Comparison of ENCODE assay signal across 17 cellular contexts in genomic region chr5:79111960-79112702, GRCh38. TPM values are rescaled to one million over a fixed set of nuclear protein-coding genes. Genes with fewer than 3 reads are reported as not detected.
A peak's percentile ranks its signal among the peaks of the same experiment; 100 is the strongest.
DNase-seq lines count a peak whose midpoint lies in the region; ATAC-seq, FAIRE-seq and TF ChIP-seq lines count a peak whose summit lies in the region.
"Had no signal": no experiment of that assay in that cellular context is flagged by ENCODE, and none has a peak within 500 bp of the region (broad histone marks: within the 10 kb centered on the region; RNA-seq: fewer than 3 reads in every experiment).

No MANE protein-coding gene starts in this region.

- POLR2A ChIA-PET in K562 (lab: Yijun Ruan, JAX), result interaction anchor here (0.7 kb wide), 2 partner anchors 15 to 99 kb away, joined by 3 read pairs; no protein-coding TSS in a partner anchor
- POLR2A ChIA-PET in OCI-LY7 (lab: Charles Lee), result no interaction called here

- H3K27ac ChIP-seq in K562 (ENCODE audit: extremely low read depth, low read depth, low read length) (no peak overlapping the region), parathyroid adenoma (no peak overlapping the region), OCI-LY7 (ENCODE audit: low read depth, low read length, poor library complexity, severe bottlenecking) (no peak overlapping the region)

- H3K79me2 ChIP-seq in K562 (ENCODE audit: control insufficient read depth, insufficient read depth, low read length) (no peaks in the 10 kb centered on the region), parathyroid adenoma (no peaks in the 10 kb centered on the region), OCI-LY7 (ENCODE audit: insufficient read depth, low read depth, low read length) (no peaks in the 10 kb centered on the region)

- H3K27me3 Mint-ChIP-seq in HFFc6 (ENCODE audit: insufficient read depth), result peaks cover 27% of the 10 kb centered on the region

- H2AFZ ChIP-seq in K562 (ENCODE audit: low read depth, low read length), result no peak overlapping the region
- peak overlapping the region; percentile 50 for H2AFZ ChIP-seq in parathyroid adenoma
- no peak overlapping the region for H2AFZ ChIP-seq in OCI-LY7 (ENCODE audit: low read length)

- TF ChIP-seq EP300 in K562 (IDR thresholded peaks at IDR 0.05; ENCODE audit: low read length), result no peak

- no peaks in the 10 kb centered on the region for H3K9me3 Mint-ChIP-seq in HFFc6
- H3K9me3 Mint-ChIP-seq: activated naive CD8-positive, alpha-beta T cell treated with anti-CD3 and anti-CD28 coated beads, Interleukin-2, amount 10 ng/mL, durations not matched to agents 7 days and 5 days; T-cell had no signal

- no peak for TF ChIP-seq POLR2A in K562 (conservative IDR thresholded peaks at IDR 0.05)

- peak; percentile 59; the same call in 1 of the 3 replicates for ATAC-seq in K562
- no peak for ATAC-seq in HG02588 (IDR thresholded peaks at IDR 0.05; ENCODE audit: unreplicated experiment)
- ATAC-seq: activated CD4-positive, CD25-positive, alpha-beta regulatory T cell treated with anti-CD3 and anti-CD28 coated beads, Interleukin-2, amount 50 U/mL, for 24 hours; T-cell had no signal

- TF ChIP-seq CTCF in K562 (IDR thresholded peaks at IDR 0.05 in 2 of 3, conservative IDR thresholded peaks at IDR 0.05 in 1 of 3; ENCODE audit: insufficient read depth in 2 of 3, low read depth in 1 of 3, low read length in 3 of 3) (no peak), parathyroid adenoma (IDR thresholded peaks at IDR 0.05) (no peak), HFFc6 (IDR thresholded peaks at IDR 0.05) (no peak), OCI-LY7 (conservative IDR thresholded peaks at IDR 0.05; ENCODE audit: low read length) (no peak)

- H3K4me3 Mint-ChIP-seq in HFFc6, result no peak overlapping the region
- H3K4me3 Mint-ChIP-seq: activated naive CD8-positive, alpha-beta T cell treated with anti-CD3 and anti-CD28 coated beads, Interleukin-2, amount 10 ng/mL, durations not matched to agents 7 days and 5 days; T-cell had no signal

- in situ Hi-C loops in K562 (cut with MboI), result no loop called here

- intact Hi-C loops in K562 (cut with micrococcal nuclease) (no loop called here), OCI-LY7 (cut with micrococcal nuclease; ENCODE audit: unreplicated experiment) (no loop called here)

- CTCF ChIA-PET in K562 (lab: Yijun Ruan, JAX; ENCODE audit: low intra/inter-chr PET ratio) (no interaction called here), OCI-LY7 (lab: Charles Lee; ENCODE audit: unreplicated experiment) (no interaction called here)

- no peaks in the 10 kb centered on the region for H4K20me1 ChIP-seq in K562 (replicated peaks; ENCODE audit: control insufficient read depth, insufficient read depth, low read length)
- H4K20me1 ChIP-seq in OCI-LY7 (ENCODE audit: insufficient read depth, low read length), result no peaks in the 10 kb centered on the region

- no peaks in the 10 kb centered on the region for H3K9me3 ChIP-seq in K562 (replicated peaks; ENCODE audit: control insufficient read depth, insufficient read depth, low read depth, low read length)
- no peaks in the 10 kb centered on the region for H3K9me3 ChIP-seq in iPS-18c (ENCODE audit: control insufficient read depth, insufficient read depth, low read length)
- H3K9me3 ChIP-seq in parathyroid adenoma (ENCODE audit: control insufficient read depth, low read length), result no peaks in the 10 kb centered on the region
- no peaks in the 10 kb centered on the region for H3K9me3 ChIP-seq in OCI-LY7 (ENCODE audit: low read length)

- BruUV-seq in K562 (replicated peaks; lab: Mats Ljungman, UMichigan) (no TSS peak), OCI-LY7 (replicated peaks; lab: Mats Ljungman, UMichigan) (no TSS peak)

- no peaks in the 10 kb centered on the region for H3K36me3 ChIP-seq in K562 (ENCODE audit: control insufficient read depth, insufficient read depth, low read length)
- no peaks in the 10 kb centered on the region for H3K36me3 ChIP-seq in parathyroid adenoma (ENCODE audit: control insufficient read depth, insufficient read depth, low read length)
- H3K36me3 ChIP-seq in OCI-LY7 (ENCODE audit: insufficient read depth, low read length), result no peaks in the 10 kb centered on the region

- peaks cover 9% of the 10 kb centered on the region for H3K4me1 Mint-ChIP-seq in HFFc6 (ENCODE audit: low read depth)

- H3K27me3 ChIP-seq in K562 (ENCODE audit: control insufficient read depth in 2 of 2, insufficient read depth in 2 of 2, low read length in 2 of 2) (peaks cover 22 to 35% of the 10 kb centered on the region in 2 experiments), parathyroid adenoma (ENCODE audit: control insufficient read depth, insufficient read depth, low read length) (peaks cover 3% of the 10 kb centered on the region)

- H3K9me1 ChIP-seq in K562 (ENCODE audit: control insufficient read depth, insufficient read depth, low read length), result no peaks in the 10 kb centered on the region

- H3K4me3 ChIP-seq in K562 (no peak overlapping the region), iPS-18c (ENCODE audit: insufficient read depth, low read depth, low read length) (peak overlapping the region; percentile 47), parathyroid adenoma (ENCODE audit: low read depth, low read length) (no peak overlapping the region), OCI-LY7 (ENCODE audit: low read depth, low read length, poor library complexity, severe bottlenecking) (no peak overlapping the region)

- no peak for FAIRE-seq in K562 (lab: Jason Lieb, UNC)
- FAIRE-seq: keratinocyte had no signal

- H3K4me1 ChIP-seq in K562 (replicated peaks in 1 of 2; ENCODE audit: control insufficient read depth in 2 of 2, insufficient read depth in 2 of 2, low read length in 2 of 2) (peaks cover 0 to 11% of the 10 kb centered on the region in 2 experiments; a peak in 3 of 5 replicates), parathyroid adenoma (no peaks in the 10 kb centered on the region), OCI-LY7 (ENCODE audit: insufficient read depth, low read length, poor library complexity, severe bottlenecking) (no peaks in the 10 kb centered on the region)

- no peak overlapping the region; a peak in 1 of 4 replicates for H3K9ac ChIP-seq in K562 (ENCODE audit: insufficient read depth in 1 of 2, low read depth in 2 of 2, low read length in 2 of 2)
- H3K9ac ChIP-seq in parathyroid adenoma, result no peak overlapping the region

- no peaks in the 10 kb centered on the region for H3K9me2 ChIP-seq in OCI-LY7 (ENCODE audit: insufficient read depth, low read length)

- H3K4me2 ChIP-seq in K562 (ENCODE audit: insufficient read depth, low read length), result no peak overlapping the region
- H3K4me2 ChIP-seq in parathyroid adenoma (ENCODE audit: low read length), result no peak overlapping the region
- no peak overlapping the region for H3K4me2 ChIP-seq in OCI-LY7 (ENCODE audit: low read length)

- H3K27ac Mint-ChIP-seq in HFFc6, result no peak overlapping the region
- H3K27ac Mint-ChIP-seq: activated naive CD8-positive, alpha-beta T cell treated with anti-CD3 and anti-CD28 coated beads, Interleukin-2, amount 10 ng/mL, durations not matched to agents 7 days and 5 days; T-cell had no signal

- WGBS in K562 (ENCODE audit: insufficient coverage, low coverage, missing lambda C conversion rate), result 2% methylated on average over 37 of the region's 39 CpGs

- no peaks in the 10 kb centered on the region for H3K36me3 Mint-ChIP-seq in HFFc6 (ENCODE audit: low read depth)
- H3K36me3 Mint-ChIP-seq: activated naive CD8-positive, alpha-beta T cell treated with anti-CD3 and anti-CD28 coated beads, Interleukin-2, amount 10 ng/mL, durations not matched to agents 7 days and 5 days; T-cell had no signal

- no peak for TF ChIP-seq RAD21 in K562 (CRISPR knock-in tag; conservative IDR thresholded peaks at IDR 0.05 in 1 of 2, IDR thresholded peaks at IDR 0.05 in 1 of 2)

- DNase-seq in AG20443 (ENCODE audit: low spot score) (peak; percentile 30), K562 (ENCODE audit: extremely low read depth in 1 of 4, low spot score in 3 of 4) (peak in 1 of 4 experiments; percentile 5), HFFc6 (no peak), OCI-LY7 (ENCODE audit: low spot score) (no peak)
- DNase-seq in central memory CD4-positive, alpha-beta T cell, result no peak
- DNase-seq: activated naive CD8-positive, alpha-beta T cell treated with anti-CD3 and anti-CD28 coated beads, Interleukin-2, amount 10 ng/mL, durations not matched to agents 7 days and 5 days; cortex of kidney; DMS79; MM.1S; NCI-H2107; T-cell had no signal

RNA-seq across cellular contexts. Expression of gene BHMT, which starts 0.5 kb away (rescaled TPM):
- total RNA-seq in K562 (2011; cell fraction: chromatin; rRNA removed; ENCODE audit: low replicate concordance), result not detected in 2 replicates
- not detected in 2 replicates for total RNA-seq in K562 (2011; cell fraction: nucleolus; rRNA removed)
- total RNA-seq in K562 (2011; cell fraction: nucleoplasm; rRNA removed), result not detected in 2 replicates
- total RNA-seq in K562 (2014; rRNA removed), result not detected in 2 replicates
- not detected in 2 replicates for total RNA-seq in K562 (2014; rRNA removed; fragmentation: Illumina TruSeq; extraction: Trizol)
- total RNA-seq in K562 (2015; rRNA removed; fragmentation: Illumina TruSeq; extraction: Trizol), result not detected in 2 replicates
- total RNA-seq in K562 (2021), result 0.16 TPM in 1 of 2 replicates, not detected in the other
- not detected in 2 replicates for polyA plus RNA-seq in K562 (2011; rRNA removed)
- polyA plus RNA-seq in K562 (2011; cell fraction: cytosol; rRNA removed), result not detected in 2 replicates
- not detected in 2 replicates for polyA plus RNA-seq in K562 (2011; cell fraction: nucleus; rRNA removed)
- polyA plus RNA-seq in K562 (2012), result not detected in 2 replicates
- polyA plus RNA-seq in K562 (2014; fragmentation: Illumina TruSeq; extraction: Trizol), result not detected in 2 replicates
- not detected for polyA plus RNA-seq in K562 (2014; fragmentation: Nextera tagmentation; extraction: Ambion mirVana)
- not detected in 2 replicates for polyA plus RNA-seq in K562 (2014; rRNA removed)
- polyA minus RNA-seq in K562 (2011; rRNA and poly(A)+ RNA removed), result not detected in 2 replicates
- polyA minus RNA-seq in K562 (2011; cell fraction: cytosol; rRNA and poly(A)+ RNA removed), result not detected in 2 replicates
- not detected in 2 replicates for polyA minus RNA-seq in K562 (2011; cell fraction: nucleus; rRNA and poly(A)+ RNA removed)
- total RNA-seq in HFFc6 (2021; fragmentation: NEBNext Ultra II Directional; extraction: Animal tissue kit (Norgen Biotek cat#: 25700)), result not detected
- not detected in 2 replicates for total RNA-seq in OCI-LY7 (2014; rRNA removed; shearing (Covaris generic))
- not detected in 2 replicates for total RNA-seq in OCI-LY7 (2022)
- total RNA-seq: activated naive CD8-positive, alpha-beta T cell treated with anti-CD3 and anti-CD28 coated beads, Interleukin-2, amount 10 ng/mL, durations not matched to agents 7 days and 5 days; H4 had no signal
- polyA plus RNA-seq: keratinocyte had no signal

RNA-seq across cellular contexts. Expression of gene BHMT2, which starts 42.6 kb away (rescaled TPM):
- not detected in 2 replicates for total RNA-seq in K562 (2011; cell fraction: chromatin; rRNA removed; ENCODE audit: low replicate concordance)
- not detected in 2 replicates for total RNA-seq in K562 (2011; cell fraction: nucleolus; rRNA removed)
- total RNA-seq in K562 (2011; cell fraction: nucleoplasm; rRNA removed), result not detected in 2 replicates
- not detected in 2 replicates for total RNA-seq in K562 (2014; rRNA removed)
- total RNA-seq in K562 (2014; rRNA removed; fragmentation: Illumina TruSeq; extraction: Trizol), result not detected in 2 replicates
- not detected in 2 replicates for total RNA-seq in K562 (2015; rRNA removed; fragmentation: Illumina TruSeq; extraction: Trizol)
- total RNA-seq in K562 (2021), result not detected in 2 replicates
- polyA plus RNA-seq in K562 (2011; rRNA removed), result not detected in 2 replicates
- polyA plus RNA-seq in K562 (2011; cell fraction: cytosol; rRNA removed), result not detected in 2 replicates
- not detected in 2 replicates for polyA plus RNA-seq in K562 (2011; cell fraction: nucleus; rRNA removed)
- not detected in 2 replicates for polyA plus RNA-seq in K562 (2012)
- polyA plus RNA-seq in K562 (2014; fragmentation: Illumina TruSeq; extraction: Trizol), result not detected in 2 replicates
- not detected for polyA plus RNA-seq in K562 (2014; fragmentation: Nextera tagmentation; extraction: Ambion mirVana)
- not detected in 2 replicates for polyA plus RNA-seq in K562 (2014; rRNA removed)
- polyA minus RNA-seq in K562 (2011; rRNA and poly(A)+ RNA removed), result not detected in 2 replicates
- not detected in 2 replicates for polyA minus RNA-seq in K562 (2011; cell fraction: cytosol; rRNA and poly(A)+ RNA removed)
- polyA minus RNA-seq in K562 (2011; cell fraction: nucleus; rRNA and poly(A)+ RNA removed), result not detected in 2 replicates
- 1 to 10 TPM in 3 of 6 experiments, under 1 TPM in 1, not detected in 2; 0.85 to 1.6 (median 1.1) TPM for total RNA-seq in HFFc6 (2021; fragmentation: NEBNext Ultra II Directional; extraction: Animal tissue kit (Norgen Biotek cat#: 25700))
- not detected in 2 replicates for total RNA-seq in OCI-LY7 (2014; rRNA removed; shearing (Covaris generic))
- not detected in 2 replicates for total RNA-seq in OCI-LY7 (2022)
- total RNA-seq: activated naive CD8-positive, alpha-beta T cell treated with anti-CD3 and anti-CD28 coated beads, Interleukin-2, amount 10 ng/mL, durations not matched to agents 7 days and 5 days; H4 had no signal
- polyA plus RNA-seq: keratinocyte had no signal

RNA-seq across cellular contexts. Expression of gene DMGDH, which starts 42.7 kb away (rescaled TPM):
- total RNA-seq in K562 (2011; cell fraction: chromatin; rRNA removed; ENCODE audit: low replicate concordance), result not detected in 2 replicates
- not detected in 2 replicates for total RNA-seq in K562 (2011; cell fraction: nucleolus; rRNA removed)
- total RNA-seq in K562 (2011; cell fraction: nucleoplasm; rRNA removed), result 1.2 TPM in 1 of 2 replicates, not detected in the other
- not detected in 2 replicates for total RNA-seq in K562 (2014; rRNA removed)
- not detected in 2 replicates for total RNA-seq in K562 (2014; rRNA removed; fragmentation: Illumina TruSeq; extraction: Trizol)
- total RNA-seq in K562 (2015; rRNA removed; fragmentation: Illumina TruSeq; extraction: Trizol), result 0.38 TPM in 1 of 2 replicates, not detected in the other
- 0.51 and 0.58 TPM in 2 replicates for total RNA-seq in K562 (2021)
- not detected in 2 replicates for polyA plus RNA-seq in K562 (2011; rRNA removed)
- not detected in 2 replicates for polyA plus RNA-seq in K562 (2011; cell fraction: cytosol; rRNA removed)
- polyA plus RNA-seq in K562 (2011; cell fraction: nucleus; rRNA removed), result 0.63 TPM in 1 of 2 replicates, not detected in the other
- 1.4 TPM in 1 of 2 replicates, not detected in the other for polyA plus RNA-seq in K562 (2012)
- polyA plus RNA-seq in K562 (2014; fragmentation: Illumina TruSeq; extraction: Trizol), result not detected in 2 replicates
- under 1 TPM in 1 of 2 experiments, not detected in 1; 0.13 TPM for polyA plus RNA-seq in K562 (2014; fragmentation: Nextera tagmentation; extraction: Ambion mirVana)
- not detected in 2 replicates for polyA plus RNA-seq in K562 (2014; rRNA removed)
- not detected in 2 replicates for polyA minus RNA-seq in K562 (2011; rRNA and poly(A)+ RNA removed)
- polyA minus RNA-seq in K562 (2011; cell fraction: cytosol; rRNA and poly(A)+ RNA removed), result not detected in 2 replicates
- polyA minus RNA-seq in K562 (2011; cell fraction: nucleus; rRNA and poly(A)+ RNA removed), result not detected in 2 replicates
- under 1 TPM in 5 of 6 experiments, not detected in 1; 0.18 to 0.58 (median 0.52) TPM for total RNA-seq in HFFc6 (2021; fragmentation: NEBNext Ultra II Directional; extraction: Animal tissue kit (Norgen Biotek cat#: 25700))
- not detected in 2 replicates for total RNA-seq in OCI-LY7 (2014; rRNA removed; shearing (Covaris generic))
- 1.1 and 1.5 TPM in 2 replicates for total RNA-seq in OCI-LY7 (2022)
